Comparison of ENCODE assay signal across 19 cellular contexts in the genomic region with DNA sequence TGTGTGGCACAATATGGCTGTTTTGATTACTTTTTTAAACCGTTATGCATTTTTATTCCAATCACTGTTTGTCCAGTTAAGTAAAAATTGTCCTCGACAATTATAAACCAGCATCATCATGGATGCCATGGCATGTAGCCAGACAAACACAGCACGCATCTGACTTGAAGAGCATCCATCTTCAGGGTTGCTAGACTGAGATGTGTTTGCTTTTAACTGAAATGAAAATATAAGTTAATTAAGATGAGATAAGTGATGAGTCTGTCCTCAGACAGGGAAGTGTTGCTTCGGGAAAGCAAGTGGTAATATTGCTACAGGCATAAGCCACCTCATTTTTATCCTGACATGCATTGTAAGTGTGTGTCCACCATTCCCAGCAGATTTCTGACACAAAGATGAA.
"Had no signal": no experiment of that assay in that cellular context is flagged by ENCODE, and none has a peak within 500 bp of the region (broad histone marks: within the 10 kb centered on the region; RNA-seq: fewer than 3 reads in every experiment).

No MANE protein-coding gene starts in this region.

- DNase-seq: dermis blood vessel endothelial cell; effector memory CD4-positive, alpha-beta T cell; foreskin keratinocyte; heart left ventricle; kidney; left lung; mesenchymal stem cell; mucosa of descending colon; naive B cell; pancreas; right lobe of liver; small intestine; stimulated activated CD4-positive, alpha-beta T cell treated with anti-CD3 and anti-CD28 coated beads, Interleukin-15, amount 100 ng/mL, for 24 hours; stimulated activated CD4-positive, alpha-beta T cell treated with anti-CD3 and anti-CD28 coated beads, Interleukin-2, amount 100 ng/mL, for 48 hours; stimulated activated naive B cell treated with anti-CD40 and anti-IgM and Interleukin-4, amounts not matched to agents 10 μg/mL and 1 μg/mL and 100 μg/mL, for 72 hours; stimulated activated naive CD8-positive, alpha-beta T cell treated with anti-CD3 and anti-CD28 coated beads, Interleukin-15, amount 100 ng/mL, for 72 hours; transverse colon; upper lobe of right lung; uterus had no signal
